ENCODE assay signal across 32 cellular contexts in genomic region chr1:177044390-177044789, GRCh38.
"Had no signal": no experiment of that assay in that cellular context is flagged by ENCODE, and none has a peak within 500 bp of the region (broad histone marks: within the 10 kb centered on the region; RNA-seq: fewer than 3 reads in every experiment).

No MANE protein-coding gene starts in this region.

- H3K4me1 ChIP-seq: ascending aorta, heart left ventricle, upper lobe of left lung, vagina had no signal

- ATAC-seq: effector memory CD8-positive, alpha-beta T cell; heart left ventricle; left colon; sciatic nerve; stimulated activated effector memory CD8-positive, alpha-beta T cell treated with anti-CD3 and anti-CD28 coated beads, Interleukin-12 subunit alpha, Interleukin-12 subunit beta, amount 100 ng/mL, for 72 hours had no signal

- H3K9me3 ChIP-seq: ascending aorta, heart left ventricle, ovary, upper lobe of left lung, vagina had no signal

- H3K36me3 Mint-ChIP-seq: activated CD4-positive, alpha-beta memory T cell treated with anti-CD3 and anti-CD28 coated beads for 36 hours; activated naive CD4-positive, alpha-beta T cell treated with anti-CD3 and anti-CD28 coated beads, Interleukin-2, amount 10 ng/mL, durations not matched to agents 7 days and 5 days; activated naive CD8-positive, alpha-beta T cell treated with anti-CD3 and anti-CD28 coated beads, Interleukin-2, amount 10 ng/mL, durations not matched to agents 7 days and 5 days; immature natural killer cell; stimulated activated effector memory CD8-positive, alpha-beta T cell treated with anti-CD3 and anti-CD28 coated beads, Interleukin-12 subunit alpha, Interleukin-12 subunit beta, amount 100 ng/mL, for 72 hours had no signal

- H3K27me3 ChIP-seq: ascending aorta, cardiac muscle cell, heart left ventricle, ovary, upper lobe of left lung, vagina had no signal

- H3K4me3 Mint-ChIP-seq: activated CD4-positive, alpha-beta memory T cell treated with anti-CD3 and anti-CD28 coated beads for 36 hours; activated naive CD4-positive, alpha-beta T cell treated with anti-CD3 and anti-CD28 coated beads, Interleukin-2, amount 10 ng/mL, durations not matched to agents 7 days and 5 days; activated naive CD8-positive, alpha-beta T cell treated with anti-CD3 and anti-CD28 coated beads, Interleukin-2, amount 10 ng/mL, durations not matched to agents 7 days and 5 days; activated T-helper 1 cell treated with anti-CD3 and anti-CD28 coated beads, Interleukin-12 subunit alpha, Interleukin-12 subunit beta, Interleukin-2, Interleukin-4 antibody, amounts not matched to agents 30 ng/mL and 10 ng/mL and 1 ng/mL, durations not matched to agents 14 hours and 24 hours and 36 hours; effector memory CD8-positive, alpha-beta T cell; immature natural killer cell; nephron; stimulated activated effector memory CD8-positive, alpha-beta T cell treated with anti-CD3 and anti-CD28 coated beads, Interleukin-12 subunit alpha, Interleukin-12 subunit beta, amount 100 ng/mL, for 72 hours; stimulated activated naive CD8-positive, alpha-beta T cell treated with anti-CD3 and anti-CD28 coated beads, Interleukin-15, Interleukin-2, amounts not matched to agents 100 ng/mL and 50 ng/mL, for 24 hours; T-helper 2 cell treated with Interferon-gamma antibody and Interleukin-4, amounts not matched to agents 5 μg/mL and 100 μg/mL, for 36 hours had no signal

- H3K4me1 Mint-ChIP-seq: activated naive CD4-positive, alpha-beta T cell treated with anti-CD3 and anti-CD28 coated beads, Interleukin-2, amount 10 ng/mL, durations not matched to agents 7 days and 5 days; activated naive CD8-positive, alpha-beta T cell treated with anti-CD3 and anti-CD28 coated beads, Interleukin-2, amount 10 ng/mL, durations not matched to agents 7 days and 5 days; immature natural killer cell; nephron; stimulated activated effector memory CD8-positive, alpha-beta T cell treated with anti-CD3 and anti-CD28 coated beads, Interleukin-12 subunit alpha, Interleukin-12 subunit beta, amount 100 ng/mL, for 72 hours had no signal

- DNase-seq: activated CD4-positive, alpha-beta memory T cell treated with anti-CD3 and anti-CD28 coated beads for 36 hours; activated CD4-positive, alpha-beta T cell treated with anti-CD3 and anti-CD28 coated beads for 4 hours; activated CD4-positive, CD25-positive, alpha-beta regulatory T cell; activated CD8-positive, alpha-beta memory T cell treated with anti-CD3 and anti-CD28 coated beads, Interleukin-2, amount 50 U/mL, for 4 hours; activated gamma-delta T cell; activated naive CD4-positive, alpha-beta T cell treated with anti-CD3 and anti-CD28 coated beads, Interleukin-2, amount 10 ng/mL, durations not matched to agents 7 days and 5 days; activated naive CD8-positive, alpha-beta T cell treated with anti-CD3 and anti-CD28 coated beads, Interleukin-2, amount 10 ng/mL, durations not matched to agents 7 days and 5 days; activated T-cell treated with anti-CD3 and anti-CD28 coated beads, Interleukin-2, amount 50 U/mL, for 1 hour; cortex of kidney; effector memory CD8-positive, alpha-beta T cell; heart left ventricle; immature natural killer cell; kidney; left colon; mammary epithelial cell; ovary; stimulated activated CD4-positive, alpha-beta T cell treated with anti-CD3 and anti-CD28 coated beads, Interleukin-12 subunit alpha, Interleukin-12 subunit beta, amount 100 ng/mL, for 4 hours; stimulated activated CD4-positive, alpha-beta T cell treated with anti-CD3 and anti-CD28 coated beads, Interleukin-4, amount 100 ng/mL, for 1 hour; T-helper 1 cell had no signal

- H3K4me3 ChIP-seq: ascending aorta, cardiac muscle cell, heart left ventricle, ovary, skin epidermis, upper lobe of left lung, vagina had no signal

- H3K27me3 Mint-ChIP-seq: activated naive CD4-positive, alpha-beta T cell treated with anti-CD3 and anti-CD28 coated beads, Interleukin-2, amount 10 ng/mL, durations not matched to agents 7 days and 5 days; activated naive CD8-positive, alpha-beta T cell treated with anti-CD3 and anti-CD28 coated beads, Interleukin-2, amount 10 ng/mL, durations not matched to agents 7 days and 5 days; brain; effector memory CD8-positive, alpha-beta T cell had no signal

- H3K27ac ChIP-seq: ascending aorta, cardiac muscle cell, heart left ventricle, ovary, skin epidermis, upper lobe of left lung, vagina had no signal

- H3K27ac Mint-ChIP-seq: activated CD4-positive, alpha-beta memory T cell treated with anti-CD3 and anti-CD28 coated beads for 36 hours; activated naive CD4-positive, alpha-beta T cell treated with anti-CD3 and anti-CD28 coated beads, Interleukin-2, amount 10 ng/mL, durations not matched to agents 7 days and 5 days; activated naive CD8-positive, alpha-beta T cell treated with anti-CD3 and anti-CD28 coated beads, Interleukin-2, amount 10 ng/mL, durations not matched to agents 7 days and 5 days; activated T-helper 1 cell treated with anti-CD3 and anti-CD28 coated beads, Interleukin-12 subunit alpha, Interleukin-12 subunit beta, Interleukin-2, Interleukin-4 antibody, amounts not matched to agents 30 ng/mL and 10 ng/mL and 1 ng/mL, durations not matched to agents 14 hours and 24 hours and 36 hours; effector memory CD8-positive, alpha-beta T cell; immature natural killer cell; nephron; progenitor cell of endocrine pancreas; stimulated activated effector memory CD8-positive, alpha-beta T cell treated with anti-CD3 and anti-CD28 coated beads, Interleukin-12 subunit alpha, Interleukin-12 subunit beta, amount 100 ng/mL, for 72 hours; stimulated activated naive CD8-positive, alpha-beta T cell treated with anti-CD3 and anti-CD28 coated beads, Interleukin-15, Interleukin-2, amounts not matched to agents 100 ng/mL and 50 ng/mL, for 24 hours; T-helper 2 cell treated with Interferon-gamma antibody and Interleukin-4, amounts not matched to agents 5 μg/mL and 100 μg/mL, for 36 hours had no signal

- H3K9me3 Mint-ChIP-seq: activated CD4-positive, alpha-beta memory T cell treated with anti-CD3 and anti-CD28 coated beads for 36 hours; activated naive CD4-positive, alpha-beta T cell treated with anti-CD3 and anti-CD28 coated beads, Interleukin-2, amount 10 ng/mL, durations not matched to agents 7 days and 5 days; activated naive CD8-positive, alpha-beta T cell treated with anti-CD3 and anti-CD28 coated beads, Interleukin-2, amount 10 ng/mL, durations not matched to agents 7 days and 5 days; activated T-helper 1 cell treated with anti-CD3 and anti-CD28 coated beads, Interleukin-12 subunit alpha, Interleukin-12 subunit beta, Interleukin-2, Interleukin-4 antibody, amounts not matched to agents 30 ng/mL and 10 ng/mL and 1 ng/mL, durations not matched to agents 14 hours and 24 hours and 36 hours; brain; nephron; T-helper 2 cell treated with Interferon-gamma antibody and Interleukin-4, amounts not matched to agents 5 μg/mL and 100 μg/mL, for 36 hours had no signal

- H3K36me3 ChIP-seq: ascending aorta, cardiac muscle cell, heart left ventricle, ovary, upper lobe of left lung, vagina had no signal
